In genomic region chr3:139517321-139517720, GRCh38 we compare ENCODE assay signal across 16 cellular contexts. TPM values are rescaled to one million over a fixed set of nuclear protein-coding genes. Genes with fewer than 3 reads are reported as not detected.
DNase-seq lines count a peak whose midpoint lies in the region; ATAC-seq and TF ChIP-seq lines count a peak whose summit lies in the region.
"Had no signal": no experiment of that assay in that cellular context is flagged by ENCODE, and none has a peak within 500 bp of the region (broad histone marks: within the 10 kb centered on the region; RNA-seq: fewer than 3 reads in every experiment).

No MANE protein-coding gene starts in this region.

- ATAC-seq in GM21447 (IDR thresholded peaks at IDR 0.05; ENCODE audit: unreplicated experiment) = no peak
- ATAC-seq: CD8-positive, alpha-beta T cell; GM12878 had no signal

- no peaks in the 10 kb centered on the region for H3K27me3 Mint-ChIP-seq in activated CD4-positive, alpha-beta T cell treated with anti-CD3 and anti-CD28 coated beads, Interleukin-2, amount 10 ng/mL, durations not matched to agents 24 days and 14 days
- H3K27me3 Mint-ChIP-seq in mesothelial cell of epicardium (ENCODE audit: low read depth) = no peaks in the 10 kb centered on the region
- peaks cover 7% of the 10 kb centered on the region for H3K27me3 Mint-ChIP-seq in osteocyte (ENCODE audit: unreplicated experiment)
- H3K27me3 Mint-ChIP-seq: B cell had no signal

- no peaks in the 10 kb centered on the region for H3K4me1 Mint-ChIP-seq in activated CD4-positive, alpha-beta T cell treated with anti-CD3 and anti-CD28 coated beads, Interleukin-2, amount 10 ng/mL, durations not matched to agents 24 days and 14 days
- H3K4me1 Mint-ChIP-seq in mesothelial cell of epicardium (peaks cover 16% of the 10 kb centered on the region), osteocyte (ENCODE audit: unreplicated experiment) (no peaks in the 10 kb centered on the region)
- H3K4me1 Mint-ChIP-seq: B cell; CD4-positive, CD25-positive, alpha-beta regulatory T cell had no signal

- no peaks in the 10 kb centered on the region for H3K36me3 Mint-ChIP-seq in activated CD4-positive, alpha-beta T cell treated with anti-CD3 and anti-CD28 coated beads, Interleukin-2, amount 10 ng/mL, durations not matched to agents 24 days and 14 days (ENCODE audit: low read depth)
- H3K36me3 Mint-ChIP-seq in mesothelial cell of epicardium = peaks cover 45% of the 10 kb centered on the region
- no peaks in the 10 kb centered on the region for H3K36me3 Mint-ChIP-seq in osteocyte (ENCODE audit: unreplicated experiment)
- H3K36me3 Mint-ChIP-seq: CD4-positive, CD25-positive, alpha-beta regulatory T cell; CD8-positive, alpha-beta T cell had no signal

- H3K27ac Mint-ChIP-seq in activated CD4-positive, alpha-beta T cell treated with anti-CD3 and anti-CD28 coated beads, Interleukin-2, amount 10 ng/mL, durations not matched to agents 24 days and 14 days = no peak overlapping the region
- H3K27ac Mint-ChIP-seq in mesothelial cell of epicardium (peak overlapping the region; percentile 33), osteocyte (ENCODE audit: unreplicated experiment) (no peak overlapping the region)
- H3K27ac Mint-ChIP-seq: B cell; CD4-positive, CD25-positive, alpha-beta regulatory T cell; CD8-positive, alpha-beta T cell; HFFc6 had no signal

- TF ChIP-seq CTCF in mesothelial cell of epicardium (IDR thresholded peaks at IDR 0.05; ENCODE audit: unreplicated experiment) (no peak), osteocyte (IDR thresholded peaks at IDR 0.05) (no peak)

- intact Hi-C loops in activated CD4-positive, alpha-beta T cell treated with anti-CD3 and anti-CD28 coated beads, Interleukin-2, amount 10 ng/mL, durations not matched to agents 24 days and 14 days (cut with micrococcal nuclease) = no loop called here

- H3K9me3 Mint-ChIP-seq in activated CD4-positive, alpha-beta T cell treated with anti-CD3 and anti-CD28 coated beads, Interleukin-2, amount 10 ng/mL, durations not matched to agents 24 days and 14 days = no peaks in the 10 kb centered on the region
- H3K9me3 Mint-ChIP-seq in mesothelial cell of epicardium (no peaks in the 10 kb centered on the region), osteocyte (ENCODE audit: unreplicated experiment) (no peaks in the 10 kb centered on the region)
- H3K9me3 Mint-ChIP-seq: CD4-positive, CD25-positive, alpha-beta regulatory T cell; CD8-positive, alpha-beta T cell had no signal

- peak; percentile 15 for DNase-seq in activated CD4-positive, alpha-beta T cell treated with anti-CD3 and anti-CD28 coated beads, Interleukin-2, amount 10 ng/mL, durations not matched to agents 24 days and 14 days
- no peak for DNase-seq in activated CD4-positive, alpha-beta T cell treated with anti-CD3 and anti-CD28 coated beads, Interleukin-2, amount 50 U/mL, for 48 hours
- no peak for DNase-seq in mesothelial cell of epicardium (ENCODE audit: low spot score in 2 of 2, unreplicated experiment in 2 of 2)
- peak; percentile 44 for DNase-seq in osteocyte (ENCODE audit: extremely low spot score, unreplicated experiment)
- DNase-seq in DMS79 (lab: John Stamatoyannopoulos, UW) = no peak
- DNase-seq: Caco-2; CD4-positive, CD25-positive, alpha-beta regulatory T cell; CD8-positive, alpha-beta T cell; DMS153; EL; GDM1; GOT3; HFFc6 had no signal

- H3K4me3 Mint-ChIP-seq in activated CD4-positive, alpha-beta T cell treated with anti-CD3 and anti-CD28 coated beads, Interleukin-2, amount 10 ng/mL, durations not matched to agents 24 days and 14 days = no peak overlapping the region
- H3K4me3 Mint-ChIP-seq in mesothelial cell of epicardium (no peak overlapping the region), osteocyte (ENCODE audit: unreplicated experiment) (no peak overlapping the region)
- H3K4me3 Mint-ChIP-seq: B cell; CD4-positive, CD25-positive, alpha-beta regulatory T cell; CD8-positive, alpha-beta T cell; HFFc6 had no signal

RNA-seq across cellular contexts. Expression of gene RBP1, which starts 22.2 kb away (rescaled TPM):
- not detected in 2 replicates for total RNA-seq in activated CD4-positive, alpha-beta T cell treated with anti-CD3 and anti-CD28 coated beads, Interleukin-2, amount 10 ng/mL, durations not matched to agents 24 days and 14 days
- 683 to 700 TPM (median 691 TPM) in 3 replicates for total RNA-seq in mesothelial cell of epicardium
- 6.4 and 7.3 TPM in 2 replicates for total RNA-seq in osteocyte
- total RNA-seq: B cell; CD4-positive, CD25-positive, alpha-beta regulatory T cell; CD8-positive, alpha-beta T cell; HFFc6 had no signal

RNA-seq across cellular contexts. Expression of gene RBP2, which starts 41.0 kb away (rescaled TPM):
- not detected in 2 replicates for total RNA-seq in activated CD4-positive, alpha-beta T cell treated with anti-CD3 and anti-CD28 coated beads, Interleukin-2, amount 10 ng/mL, durations not matched to agents 24 days and 14 days
- not detected in 3 replicates for total RNA-seq in mesothelial cell of epicardium
- total RNA-seq in osteocyte = not detected in 2 replicates
- total RNA-seq: B cell; CD4-positive, CD25-positive, alpha-beta regulatory T cell; CD8-positive, alpha-beta T cell; GM12878; HFFc6 had no signal

Comparison
In these comparisons a context has a peak if more than half of its experiments do, and no peak if none do; other contexts are left out.
1. DNase-seq: peak in activated CD4-positive, alpha-beta T cell treated with anti-CD3 and anti-CD28 coated beads, Interleukin-2, amount 10 ng/mL, durations not matched to agents 24 days and 14 days (single experiment) and osteocyte (single experiment); none in activated CD4-positive, alpha-beta T cell treated with anti-CD3 and anti-CD28 coated beads, Interleukin-2, amount 50 U/mL, for 48 hours (0 of 2), mesothelial cell of epicardium (0 of 2) and DMS79 (single experiment).
2. RNA of gene RBP1, which starts 22.2 kb away (total RNA-seq): 683 to 700 TPM in mesothelial cell of epicardium; 6.4 to 7.3 TPM in osteocyte and not detected in activated CD4-positive, alpha-beta T cell treated with anti-CD3 and anti-CD28 coated beads, Interleukin-2, amount 10 ng/mL, durations not matched to agents 24 days and 14 days; every median in the first group is over 10 times any median in the second.